8 cellular contexts compared by ENCODE assay signal in the genomic region with DNA sequence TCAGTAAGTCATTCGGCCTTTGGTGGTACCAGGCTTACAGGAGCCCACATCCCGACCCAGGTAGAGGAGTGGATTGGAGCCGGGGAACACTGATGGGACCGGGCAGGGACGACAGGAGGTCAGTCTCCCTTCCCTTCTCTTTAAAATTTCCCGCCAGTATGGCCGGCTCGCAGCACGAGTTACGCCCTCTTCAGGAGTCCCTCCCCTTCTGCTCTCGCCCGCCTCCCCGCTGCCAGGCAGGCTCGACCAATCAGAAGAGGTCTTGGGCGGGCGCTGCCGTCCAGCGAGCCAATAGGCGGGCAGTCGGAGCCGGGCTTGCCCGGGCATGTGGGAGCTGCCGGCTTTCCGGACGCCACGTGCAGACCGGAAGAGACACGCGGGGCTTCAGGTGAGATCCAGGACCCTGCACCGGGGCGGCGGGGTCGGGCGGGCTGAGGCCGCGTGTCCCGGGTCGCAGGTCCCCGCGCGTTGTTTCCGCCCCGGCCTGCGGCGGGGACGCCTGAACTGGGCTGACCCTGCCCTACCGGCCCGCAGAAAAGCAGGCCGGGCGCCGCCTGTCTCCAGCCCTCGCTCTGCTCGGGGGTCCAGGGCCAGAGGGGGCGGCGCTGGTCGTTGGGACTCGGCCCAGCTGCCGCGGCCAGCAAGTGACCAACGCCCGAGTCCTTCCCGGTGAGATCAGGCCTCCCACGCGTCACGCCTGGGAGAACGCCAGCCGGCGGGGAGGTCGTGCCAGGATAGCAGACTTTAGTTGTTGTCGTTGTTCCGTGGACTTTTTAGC. TPM values are rescaled to one million over a fixed set of nuclear protein-coding genes. Genes with fewer than 3 reads are reported as not detected.
DNase-seq lines count a peak whose midpoint lies in the region; ATAC-seq and TF ChIP-seq lines count a peak whose summit lies in the region.

A gene with protein sequence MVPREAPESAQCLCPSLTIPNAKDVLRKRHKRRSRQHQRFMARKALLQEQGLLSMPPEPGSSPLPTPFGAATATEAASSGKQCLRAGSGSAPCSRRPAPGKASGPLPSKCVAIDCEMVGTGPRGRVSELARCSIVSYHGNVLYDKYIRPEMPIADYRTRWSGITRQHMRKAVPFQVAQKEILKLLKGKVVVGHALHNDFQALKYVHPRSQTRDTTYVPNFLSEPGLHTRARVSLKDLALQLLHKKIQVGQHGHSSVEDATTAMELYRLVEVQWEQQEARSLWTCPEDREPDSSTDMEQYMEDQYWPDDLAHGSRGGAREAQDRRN (plus strand): TSS at position 346 of the 778 bp plus-strand sequence. CDS start 4,870 bp downstream, outside the sequence.

- DNase-seq in DMS53 treated with DMSO at 0.1 percent for 48 hours (lab: John Stamatoyannopoulos, UW; ENCODE audit: unreplicated experiment), result peak; percentile 74
- DNase-seq in KBM-7, result peak; percentile 100
- DNase-seq in PC-9, result peak; percentile 86 to 93
- peak; percentile 94 for DNase-seq in activated T-cell treated with anti-CD3 and anti-CD28 coated beads for 48 hours (ENCODE audit: low read depth)
- no peak for DNase-seq in epithelial cell of proximal tubule (ENCODE audit: low read depth)
- DNase-seq in stimulated activated CD8-positive, alpha-beta memory T cell treated with anti-CD3 and anti-CD28 coated beads, Interleukin-4, amount 100 ng/mL, for 4 hours (ENCODE audit: low read depth in 2 of 2, low spot score in 1 of 2), result peak; percentile 84 to 90

- peak within 1 kb of the TSS; percentile 87 for H2AFZ ChIP-seq in PC-9

- H3F3A ChIP-seq in PC-9 (ENCODE audit: insufficient read depth, low read depth), result peaks cover 13% of the 10 kb centered on the region; the same call in 1 of the 2 replicates

- H3K9me2 ChIP-seq in PC-9 (ENCODE audit: insufficient read depth), result peaks cover 3% of the 10 kb centered on the region; the same call in 1 of the 2 replicates

- in situ Hi-C loops in KBM-7 (cut with MboI; ENCODE audit: low pct_unique_long_range_greater_than_20kb, low sequenced_read_pairs), result loop anchor here (10.0 kb wide), 1 partner anchor 156 kb away; a partner anchor contains a TSS

- intact Hi-C loops in PC-9 (cut with micrococcal nuclease; ENCODE audit: unreplicated experiment), result loop anchor here (5.0 kb wide), 1 partner anchor 81 kb away; no protein-coding TSS in a partner anchor

- H3K4me3 ChIP-seq in PC-9 (peak within 1 kb of the TSS; percentile 84), epithelial cell of proximal tubule (ENCODE audit: low read depth, low read length) (peak within 1 kb of the TSS; percentile 96), mucosa of rectum (ENCODE audit: low read length in 2 of 2) (peak within 1 kb of the TSS; percentile 73 to 92)

- no peaks in the 10 kb centered on the region for H3K9me3 ChIP-seq in PC-9 (ENCODE audit: insufficient read depth, low read depth)
- no peaks in the 10 kb centered on the region for H3K9me3 ChIP-seq in mucosa of rectum (ENCODE audit: control insufficient read depth in 2 of 2, low read length in 2 of 2)

- H3K4me2 ChIP-seq in PC-9, result peak within 1 kb of the TSS; percentile 98

- peak within 1 kb of the TSS; percentile 75 to 81 for H3K9ac ChIP-seq in mucosa of rectum (ENCODE audit: low read depth in 1 of 2, low read length in 2 of 2)

- H4K20me1 ChIP-seq in PC-9 (ENCODE audit: insufficient read depth), result peaks cover 9% of the 10 kb centered on the region; the same call in 1 of the 2 replicates

- BruUV-seq in PC-9 (replicated peaks; lab: Mats Ljungman, UMichigan), result no TSS peak

- TF ChIP-seq CTCF in PC-9 (conservative IDR thresholded peaks at IDR 0.05), result no peak
- no peak for TF ChIP-seq CTCF in epithelial cell of proximal tubule (conservative IDR thresholded peaks at IDR 0.05; ENCODE audit: low read depth, low read length)

- H3K4me1 ChIP-seq in PC-9 (replicated peaks; ENCODE audit: insufficient read depth), result peaks cover 19% of the 10 kb centered on the region
- H3K4me1 ChIP-seq in mucosa of rectum (ENCODE audit: control insufficient read depth in 2 of 2, insufficient read depth in 2 of 2, low read length in 2 of 2), result peaks cover 25 to 28% of the 10 kb centered on the region in 2 donors

- ATAC-seq in GM21723 (IDR thresholded peaks at IDR 0.05; ENCODE audit: unreplicated experiment), result peak; percentile 92

- H3K79me2 ChIP-seq in PC-9 (ENCODE audit: low read depth), result peaks cover 46% of the 10 kb centered on the region

- H3K27me3 ChIP-seq in PC-9 (ENCODE audit: insufficient read depth, low read depth), result no peaks in the 10 kb centered on the region
- H3K27me3 ChIP-seq in mucosa of rectum (ENCODE audit: control insufficient read depth in 2 of 2, insufficient read depth in 2 of 2, low read length in 2 of 2), result no peaks in the 10 kb centered on the region

- H3K36me3 ChIP-seq in PC-9 (ENCODE audit: low read depth) (no peaks in the 10 kb centered on the region), mucosa of rectum (ENCODE audit: control insufficient read depth in 2 of 2, insufficient read depth in 2 of 2, low read length in 2 of 2) (peaks cover 1 to 2% of the 10 kb centered on the region in 2 donors)

- CTCF ChIA-PET in PC-9 (lab: Charles Lee), result interaction anchor here (1.7 kb wide), 1 partner anchor 18 kb away, joined by 7 read pairs; a partner anchor contains a TSS

- H3K27ac ChIP-seq in PC-9 (peak within 1 kb of the TSS; percentile 44), mucosa of rectum (ENCODE audit: low read depth in 2 of 2, low read length in 2 of 2) (peak within 1 kb of the TSS; percentile 46 to 66)

- POLR2A ChIA-PET in PC-9 (lab: Charles Lee; ENCODE audit: unreplicated experiment), result interaction anchor here (1.0 kb wide), 1 partner anchor 17 kb away, joined by 3 read pairs; a partner anchor contains a TSS

RNA-seq across cellular contexts. Expression of the gene that starts here (rescaled TPM):
- total RNA-seq in PC-9 (2021) (6.7 and 7.8 TPM in 2 replicates), epithelial cell of proximal tubule (58.8 and 61.9 TPM in 2 replicates)
